Comparison of ENCODE assay signal across 22 cellular contexts in genomic region chr4:68878048-68878447, GRCh38.
DNase-seq lines count a peak whose midpoint lies in the region; ATAC-seq, FAIRE-seq and TF ChIP-seq lines count a peak whose summit lies in the region.
"Had no signal": no experiment of that assay in that cellular context is flagged by ENCODE, and none has a peak within 500 bp of the region (broad histone marks: within the 10 kb centered on the region; RNA-seq: fewer than 3 reads in every experiment).

No MANE protein-coding gene starts in this region.

- no peak overlapping the region for H3K27ac ChIP-seq in liver (ENCODE audit: low read depth in 1 of 2, low read length in 2 of 2)
- no peak overlapping the region for H3K27ac ChIP-seq in HepG2 (ENCODE audit: extremely low read length, insufficient read depth, low read length)
- H3K27ac ChIP-seq in small intestine (ENCODE audit: low read depth in 1 of 2, low read length in 1 of 2), result no peak overlapping the region
- H3K27ac ChIP-seq: 22Rv1, BLaER1, C4-2B, GM23248 had no signal

- TF ChIP-seq RAD21 in liver (IDR thresholded peaks at IDR 0.05) (peak; percentile 51 to 54), HepG2 (CRISPR knock-in tag; IDR thresholded peaks at IDR 0.05) (no peak)

- TF ChIP-seq POLR2A in HepG2 (IDR thresholded peaks at IDR 0.05; ENCODE audit: insufficient read depth in 1 of 2, low read depth in 2 of 2, low read length in 2 of 2), result no peak

- no peaks in the 10 kb centered on the region for H3K27me3 ChIP-seq in liver (ENCODE audit: control insufficient read depth in 4 of 4, insufficient read depth in 4 of 4, low read length in 3 of 4)
- H3K27me3 ChIP-seq in HepG2 (ENCODE audit: control insufficient read depth in 1 of 2, insufficient read depth in 2 of 2, low read length in 2 of 2), result no peaks in the 10 kb centered on the region
- no peaks in the 10 kb centered on the region for H3K27me3 ChIP-seq in small intestine (ENCODE audit: control insufficient read depth in 2 of 2, insufficient read depth in 2 of 2, low read length in 2 of 2)
- H3K27me3 ChIP-seq: BLaER1 had no signal

- TF ChIP-seq CTCF in liver (IDR thresholded peaks at IDR 0.05; ENCODE audit: low read depth, low read length, missing input control) (no peak), HepG2 (CRISPR knock-in tag; IDR thresholded peaks at IDR 0.05) (no peak)

- H3K36me3 ChIP-seq in liver (ENCODE audit: control insufficient read depth in 4 of 4, insufficient read depth in 3 of 4, low read depth in 1 of 4, low read length in 3 of 4) (no peaks in the 10 kb centered on the region), HepG2 (replicated peaks in 1 of 2; ENCODE audit: control insufficient read depth in 1 of 2, insufficient read depth in 2 of 2, low read length in 2 of 2) (no peaks in the 10 kb centered on the region), small intestine (ENCODE audit: control insufficient read depth in 2 of 2, insufficient read depth in 2 of 2, low read length in 2 of 2) (no peaks in the 10 kb centered on the region)
- H3K36me3 ChIP-seq: BLaER1 had no signal

- no peak for ATAC-seq in HepG2
- peak; percentile 82 for ATAC-seq in left lobe of liver
- ATAC-seq in GM19455 (IDR thresholded peaks at IDR 0.05; ENCODE audit: unreplicated experiment), result no peak
- ATAC-seq: CD8-positive, alpha-beta T cell; GM12878 had no signal

- H3K4me3 ChIP-seq in liver (ENCODE audit: low read depth in 1 of 3, low read length in 3 of 3) (no peak overlapping the region), HepG2 (replicated peaks in 1 of 3; ENCODE audit: insufficient read depth in 1 of 3, low read depth in 2 of 3, low read length in 3 of 3) (no peak overlapping the region), small intestine (ENCODE audit: low read depth in 1 of 2, low read length in 2 of 2) (no peak overlapping the region)
- H3K4me3 ChIP-seq: BLaER1, GM12878, GM23248 had no signal

- TF ChIP-seq EP300 in HepG2 (IDR thresholded peaks at IDR 0.05; ENCODE audit: low read depth in 2 of 2, low read length in 2 of 2), result no peak
- no peak for TF ChIP-seq EP300 in HepG2 (CRISPR knock-in tag; IDR thresholded peaks at IDR 0.05; ENCODE audit: borderline replicate concordance)

- no TSS peak for BruUV-seq in HepG2 (replicated peaks; lab: Mats Ljungman, UMichigan)

- no peak overlapping the region for H3K4me2 ChIP-seq in HepG2 (ENCODE audit: low read depth, low read length)
- H3K4me2 ChIP-seq: BLaER1 had no signal

- H2AFZ ChIP-seq in HepG2 (ENCODE audit: low read length), result no peak overlapping the region
- H2AFZ ChIP-seq: GM23248 had no signal

- H3K79me2 ChIP-seq in HepG2 (ENCODE audit: insufficient read depth, low read length), result no peaks in the 10 kb centered on the region

- 34% methylated on average over 2 of the region's 2 CpGs for WGBS in liver
- 85% methylated on average over 2 of the region's 2 CpGs for WGBS in HepG2 (ENCODE audit: low lambda C conversion rate)
- WGBS in small intestine, 3 donors, result 19 to 59% (median 40%) methylated on average over 2 of the region's 2 CpGs

- DNase-seq in HepG2 (ENCODE audit: low spot score) (no peak), left lobe of liver (ENCODE audit: low spot score) (no peak), small intestine (peak; percentile 87), GM19238 (ENCODE audit: insufficient read length, low spot score) (no peak)
- DNase-seq: Caco-2; CD4-positive, CD25-positive, alpha-beta regulatory T cell; CD8-positive, alpha-beta T cell; DMS153; DMS79; EL; GDM1; GM23248; H7; HCEC 1CT had no signal

- intact Hi-C loops in HepG2 (cut with micrococcal nuclease; ENCODE audit: unreplicated experiment), result no loop called here

- H3K9ac ChIP-seq in liver (ENCODE audit: low read depth in 1 of 2, low read length in 2 of 2) (no peak overlapping the region), HepG2 (ENCODE audit: insufficient read depth, low read depth, low read length) (no peak overlapping the region)
- H3K9ac ChIP-seq: BLaER1, GM23248 had no signal

- CTCF ChIA-PET in HepG2 (lab: Yijun Ruan, JAX; ENCODE audit: low intra/inter-chr PET ratio, low total read pairs), result no interaction called here

- H3K4me1 ChIP-seq in liver (ENCODE audit: control insufficient read depth in 4 of 4, insufficient read depth in 4 of 4, low read length in 3 of 4), result peaks cover 3 to 30% (median 14%) of the 10 kb centered on the region in 4 donors
- H3K4me1 ChIP-seq in HepG2 (ENCODE audit: insufficient read depth, low read length), result peaks cover 34% of the 10 kb centered on the region
- peaks cover 0 to 2% of the 10 kb centered on the region in 2 donors for H3K4me1 ChIP-seq in small intestine (ENCODE audit: control insufficient read depth in 2 of 2, insufficient read depth in 1 of 2, low read depth in 1 of 2, low read length in 1 of 2)
- H3K4me1 ChIP-seq: BLaER1 had no signal

- POLR2A ChIA-PET in HepG2 (lab: Yijun Ruan, JAX), result no interaction called here

- H4K20me1 ChIP-seq in HepG2 (ENCODE audit: insufficient read depth, low read length), result no peaks in the 10 kb centered on the region
- H4K20me1 ChIP-seq: BLaER1 had no signal

- in situ Hi-C loops in HepG2 (cut with HindIII; ENCODE audit: extremely low pct_ligation_motif_present, low pct_unique_long_range_greater_than_20kb), result no loop called here

- H3K9me3 ChIP-seq in liver (ENCODE audit: control insufficient read depth in 4 of 4, low read length in 3 of 4) (no peaks in the 10 kb centered on the region), HepG2 (ENCODE audit: low read length) (no peaks in the 10 kb centered on the region), small intestine (ENCODE audit: control insufficient read depth, low read depth) (no peaks in the 10 kb centered on the region)
- H3K9me3 ChIP-seq: BLaER1, Caco-2 had no signal

- FAIRE-seq in HepG2 (lab: Jason Lieb, UNC), result no peak
- FAIRE-seq in small intestine (lab: Jason Lieb, UNC), result peak; percentile 98
- FAIRE-seq: A204.1, GM12878, H1 had no signal

TF ChIP-seq in liver, 16 proteins besides CTCF, POLR2A, EP300 and RAD21 (continues in another document):
- TF ChIP-seq FOXA2 (IDR thresholded peaks at IDR 0.05) (peak; percentile 72), HNF4G (IDR thresholded peaks at IDR 0.05) (peak; percentile 89), NR2F2 (IDR thresholded peaks at IDR 0.05) (peak; percentile 15), SP1 (IDR thresholded peaks at IDR 0.05) (peak; percentile 86), MAX (IDR thresholded peaks at IDR 0.05) (peak; percentile 36), FOXA1 (IDR thresholded peaks at IDR 0.05) (peak; percentile 19), GABPA (IDR thresholded peaks at IDR 0.05 in 1 of 2, conservative IDR thresholded peaks at IDR 0.05 in 1 of 2) (no peak), YY1 (IDR thresholded peaks at IDR 0.05) (peak; percentile 83)

TF ChIP-seq in HepG2, 621 proteins besides CTCF, POLR2A, EP300 and RAD21 (continues in another document):
- TF ChIP-seq ZNF501 (CRISPR knock-in tag; IDR thresholded peaks at IDR 0.05), result no peak
- TF ChIP-seq ZNF333 (CRISPR knock-in tag; IDR thresholded peaks at IDR 0.05; ENCODE audit: borderline replicate concordance), result no peak
- TF ChIP-seq ZNF432 (CRISPR knock-in tag; IDR thresholded peaks at IDR 0.05; ENCODE audit: borderline replicate concordance), result no peak
- no peak for TF ChIP-seq FOXO4 (CRISPR knock-in tag; conservative IDR thresholded peaks at IDR 0.05)
- TF ChIP-seq ZNF607 (CRISPR knock-in tag; IDR thresholded peaks at IDR 0.05; ENCODE audit: borderline replicate concordance), result no peak
- no peak for TF ChIP-seq ZNF704 (CRISPR knock-in tag; IDR thresholded peaks at IDR 0.05; ENCODE audit: borderline replicate concordance)
- TF ChIP-seq ZNF337 (CRISPR knock-in tag; IDR thresholded peaks at IDR 0.05; ENCODE audit: borderline replicate concordance, low read depth), result no peak
- TF ChIP-seq ZNF720 (CRISPR knock-in tag; IDR thresholded peaks at IDR 0.05), result no peak
- TF ChIP-seq SAFB2 (CRISPR knock-in tag; IDR thresholded peaks at IDR 0.05; ENCODE audit: borderline replicate concordance, low read depth), result no peak
- TF ChIP-seq ZNF557 (CRISPR knock-in tag; IDR thresholded peaks at IDR 0.05), result no peak
- no peak for TF ChIP-seq REPIN1 (CRISPR knock-in tag; IDR thresholded peaks at IDR 0.05; ENCODE audit: borderline replicate concordance, low read depth)
- TF ChIP-seq GMEB1 (CRISPR knock-in tag; IDR thresholded peaks at IDR 0.05; ENCODE audit: borderline replicate concordance), result no peak
- no peak for TF ChIP-seq HDAC2 (CRISPR knock-in tag; IDR thresholded peaks at IDR 0.05)
- TF ChIP-seq NR2C2 (CRISPR knock-in tag; IDR thresholded peaks at IDR 0.05; ENCODE audit: borderline replicate concordance), result no peak
- TF ChIP-seq ZNF724P (CRISPR knock-in tag; IDR thresholded peaks at IDR 0.05; ENCODE audit: borderline replicate concordance), result no peak
